Comparison of ENCODE assay signal across 8 cellular contexts in genomic region chr7:151244871-151245346, GRCh38. TPM values are rescaled to one million over a fixed set of nuclear protein-coding genes. Genes with fewer than 3 reads are reported as not detected.
DNase-seq lines count a peak whose midpoint lies in the region; ATAC-seq and TF ChIP-seq lines count a peak whose summit lies in the region.

No MANE protein-coding gene starts in this region.

- peaks cover 18% of the 10 kb centered on the region for H3K27me3 Mint-ChIP-seq in endodermal cell (ENCODE audit: insufficient read depth)

- H4K20me1 ChIP-seq in DND-41 (ENCODE audit: insufficient read depth, low read length), result peaks cover 22% of the 10 kb centered on the region; the same call in 1 of the 2 replicates

- H3K27me3 ChIP-seq in DND-41 (ENCODE audit: insufficient read depth, low read length, poor library complexity) (peaks cover 56% of the 10 kb centered on the region), endodermal cell (ENCODE audit: control insufficient read depth, insufficient read depth, low read length, poor library complexity, severe bottlenecking) (no peaks in the 10 kb centered on the region), prostate gland (replicated peaks; ENCODE audit: insufficient read depth) (no peaks in the 10 kb centered on the region)

- no peak overlapping the region for H2AFZ ChIP-seq in DND-41 (ENCODE audit: low read depth, low read length)

- peaks cover 23% of the 10 kb centered on the region for H3K36me3 Mint-ChIP-seq in endodermal cell (ENCODE audit: low read depth)

- intact Hi-C loops in prostate gland (cut with DNase I), result loop anchor here (2.0 kb wide), 1 partner anchor 58 kb away; no protein-coding TSS in a partner anchor

- no peak overlapping the region for H3K27ac ChIP-seq in DND-41 (ENCODE audit: low read length)
- H3K27ac ChIP-seq in endodermal cell (ENCODE audit: low read depth, low read length), result no peak overlapping the region
- no peak overlapping the region for H3K27ac ChIP-seq in prostate gland

- ATAC-seq in DND-41 (ENCODE audit: insufficient read depth, low read depth) (no peak), HG02981 (IDR thresholded peaks at IDR 0.05; ENCODE audit: unreplicated experiment) (no peak), GM18907 (IDR thresholded peaks at IDR 0.05; ENCODE audit: unreplicated experiment) (no peak), GM18870 (IDR thresholded peaks at IDR 0.05; ENCODE audit: unreplicated experiment) (no peak)

- no peaks in the 10 kb centered on the region for H3K9me3 Mint-ChIP-seq in endodermal cell

- peaks cover 40% of the 10 kb centered on the region for H3K4me1 Mint-ChIP-seq in endodermal cell

- H3K9ac ChIP-seq in DND-41 (ENCODE audit: low read depth, low read length) (no peak overlapping the region), endodermal cell (ENCODE audit: extremely low read depth, low read length, poor library complexity, severe bottlenecking) (no peak overlapping the region)

- no peak for TF ChIP-seq POLR2A in prostate gland (IDR thresholded peaks at IDR 0.05)

- H3K79me2 ChIP-seq in DND-41 (ENCODE audit: insufficient read depth, low read length), result no peaks in the 10 kb centered on the region

- no peak for DNase-seq in DND-41
- peak; percentile 49 for DNase-seq in NCI-H2171 treated with DMSO at 0.1 percent for 48 hours (lab: John Stamatoyannopoulos, UW)
- DNase-seq in endodermal cell, result peak; percentile 77
- no peak for DNase-seq in prostate gland (ENCODE audit: low spot score)
- DNase-seq in SW480 (ENCODE audit: low spot score), result no peak

- H3K4me3 Mint-ChIP-seq in endodermal cell, result peak overlapping the region; percentile 40

- TF ChIP-seq CTCF in DND-41 (IDR thresholded peaks at IDR 0.05; ENCODE audit: borderline replicate concordance, extremely low read depth, low read length, poor library complexity, severe bottlenecking), result no peak
- no peak for TF ChIP-seq CTCF in endodermal cell (conservative IDR thresholded peaks at IDR 0.05)
- no peak for TF ChIP-seq CTCF in prostate gland (IDR thresholded peaks at IDR 0.05)

- no peaks in the 10 kb centered on the region for H3K36me3 ChIP-seq in DND-41 (ENCODE audit: insufficient read depth, low read length)
- peaks cover 31% of the 10 kb centered on the region for H3K36me3 ChIP-seq in endodermal cell (ENCODE audit: control insufficient read depth, insufficient read depth, low read length)
- peaks cover 0 to 2% of the 10 kb centered on the region in 2 donors for H3K36me3 ChIP-seq in prostate gland

- H3K4me1 ChIP-seq in DND-41 (ENCODE audit: insufficient read depth, low read length) (peaks cover 56% of the 10 kb centered on the region), endodermal cell (ENCODE audit: control insufficient read depth, insufficient read depth, low read length) (peaks cover 17% of the 10 kb centered on the region), prostate gland (replicated peaks) (no peaks in the 10 kb centered on the region)

- H3K4me3 ChIP-seq in DND-41 (ENCODE audit: low read depth in 1 of 2, low read length in 2 of 2) (no peak overlapping the region), endodermal cell (ENCODE audit: low read length) (no peak overlapping the region), prostate gland (peak overlapping the region; percentile 24 to 25)

- no peaks in the 10 kb centered on the region for H3K9me3 ChIP-seq in DND-41 (ENCODE audit: insufficient read depth, low read length, severe bottlenecking)
- H3K9me3 ChIP-seq in endodermal cell (ENCODE audit: control insufficient read depth, low read length), result no peaks in the 10 kb centered on the region
- no peaks in the 10 kb centered on the region for H3K9me3 ChIP-seq in prostate gland

- WGBS in endodermal cell (ENCODE audit: insufficient coverage in 1 of 2, insufficient read length in 1 of 2), 2 experiments, result 9 to 28% methylated on average over 12 to 15 of the region's 15 CpGs
- 14% methylated on average over 15 of the region's 15 CpGs for WGBS in prostate gland

- H3K4me2 ChIP-seq in DND-41 (ENCODE audit: insufficient read depth, low read length), result peak overlapping the region; percentile 31

- H3K27ac Mint-ChIP-seq in endodermal cell, result no peak overlapping the region

RNA-seq across cellular contexts. Expression of gene SMARCD3, which starts 3.6 kb away (rescaled TPM):
- 10 to 100 TPM; 40.0 to 43.5 TPM for total RNA-seq in endodermal cell
- 46.1 TPM for polyA plus RNA-seq in endodermal cell (2013, experiment 1 of 2)
- polyA plus RNA-seq in endodermal cell (2013, experiment 2 of 2), result 41.7 TPM
- 100 to 1,000 TPM in 1 of 2 donors, 10 to 100 TPM in 1; 35.6 to 108 TPM for total RNA-seq in prostate gland

RNA-seq across cellular contexts. Expression of gene CHPF2, which starts 12.6 kb away (rescaled TPM):
- total RNA-seq in endodermal cell (10 to 100 TPM; 31.9 to 35.6 TPM), prostate gland (10 to 100 TPM; 40.2 to 72.9 TPM)
- polyA plus RNA-seq in endodermal cell (2013, experiment 1 of 2), result 23.1 TPM
- 19.4 TPM for polyA plus RNA-seq in endodermal cell (2013, experiment 2 of 2)

RNA-seq across cellular contexts. Expression of gene ABCF2, which starts 17.9 kb away (rescaled TPM):
- total RNA-seq in endodermal cell (10 to 100 TPM; 43.3 to 48.9 TPM), prostate gland (10 to 100 TPM; 23.3 to 33.3 TPM)
- 43.5 TPM for polyA plus RNA-seq in endodermal cell (2013, experiment 1 of 2)
- 37.8 TPM for polyA plus RNA-seq in endodermal cell (2013, experiment 2 of 2)

RNA-seq across cellular contexts. Expression of gene H2BK1, which starts 34.6 kb away (rescaled TPM):
- not detected for total RNA-seq in endodermal cell
- not detected for polyA plus RNA-seq in endodermal cell (2013, experiment 1 of 2)
- not detected for polyA plus RNA-seq in endodermal cell (2013, experiment 2 of 2)
- 1 to 10 TPM in 1 of 2 donors, not detected in 1; 3.0 TPM for total RNA-seq in prostate gland

RNA-seq across cellular contexts. Expression of gene ASB10, which starts 57.9 kb away (rescaled TPM):
- not detected for total RNA-seq in endodermal cell
- not detected for polyA plus RNA-seq in endodermal cell (2013, experiment 1 of 2)
- polyA plus RNA-seq in endodermal cell (2013, experiment 2 of 2), result not detected
- not detected for total RNA-seq in prostate gland

Comparison
In these comparisons a context has a peak if more than half of its experiments do, and no peak if none do; other contexts are left out.
1. DNase-seq: peak in NCI-H2171 treated with DMSO at 0.1 percent for 48 hours (single experiment) and endodermal cell (single experiment); none in DND-41 (single experiment), prostate gland (single experiment) and SW480 (single experiment).
2. H3K4me3 ChIP-seq: peak in prostate gland (2 of 2); none in DND-41 (0 of 2) and endodermal cell (single experiment).